ENCODE assay signal across 27 cellular contexts in the genomic region with DNA sequence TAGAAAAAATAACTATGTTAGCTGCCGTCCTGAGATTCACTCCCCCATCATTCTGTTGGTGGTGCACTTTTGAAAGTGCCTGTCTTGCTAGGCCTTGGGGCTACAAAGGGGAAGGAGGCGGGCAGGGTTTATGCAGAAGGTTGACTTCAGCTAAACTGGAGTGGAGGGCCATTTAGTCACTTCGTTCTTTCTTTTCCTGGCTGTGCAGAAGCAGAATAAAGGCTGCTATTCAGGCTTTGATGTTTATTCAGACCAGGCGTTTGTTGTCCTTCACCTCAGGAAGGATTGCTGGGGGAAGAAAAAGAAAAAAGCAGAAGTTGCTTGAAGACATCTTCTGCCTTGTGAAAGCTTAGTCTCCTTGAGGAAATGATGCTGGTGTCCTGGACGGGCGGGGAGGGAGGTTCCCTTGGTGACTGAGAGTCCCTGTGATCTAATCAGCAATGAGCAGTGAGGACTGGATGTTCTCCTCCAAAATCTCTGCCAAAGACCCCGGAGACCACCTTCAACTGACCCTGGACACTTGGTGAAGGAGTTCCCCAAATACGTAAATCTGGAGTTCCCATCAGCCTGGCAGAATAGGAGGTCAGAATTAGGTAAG. TPM values are rescaled to one million over a fixed set of nuclear protein-coding genes. Genes with fewer than 3 reads are reported as not detected.
DNase-seq lines count a peak whose midpoint lies in the region; ATAC-seq and TF ChIP-seq lines count a peak whose summit lies in the region.
"Had no signal": no experiment of that assay in that cellular context is flagged by ENCODE, and none has a peak within 500 bp of the region (broad histone marks: within the 10 kb centered on the region; RNA-seq: fewer than 3 reads in every experiment).

No MANE protein-coding gene starts in this region.

- intact Hi-C loops in dendritic cell treated with granulocyte-macrophage colony-stimulating factor and Interleukin-4, amounts not matched to agents 40 ng/mL and 50 ng/mL, for 4 days (cut with micrococcal nuclease): no loop called here
- intact Hi-C loops in sigmoid colon (cut with DNase I): no loop called here

- no peak for TF ChIP-seq EP300 in sigmoid colon (IDR thresholded peaks at IDR 0.05)

- H3K36me3 Mint-ChIP-seq in dendritic cell treated with granulocyte-macrophage colony-stimulating factor and Interleukin-4, amounts not matched to agents 40 ng/mL and 50 ng/mL, for 4 days (ENCODE audit: low read depth): no peaks in the 10 kb centered on the region
- no peaks in the 10 kb centered on the region for H3K36me3 Mint-ChIP-seq in activated T-cell treated with anti-CD3 and anti-CD28 coated beads, Interleukin-2, amount 50 U/mL, for 24 hours (ENCODE audit: low read depth)
- H3K36me3 Mint-ChIP-seq in CD8-positive, alpha-beta memory T cell: peaks cover 0 to 2% (median 0%) of the 10 kb centered on the region in 3 donors

- no peak overlapping the region for H3K27ac ChIP-seq in sigmoid colon
- H3K27ac ChIP-seq in CD8-positive, alpha-beta memory T cell (ENCODE audit: low read depth, low read length): no peak overlapping the region
- H3K27ac ChIP-seq: 22Rv1, SJCRH30, tibial nerve had no signal

- no peak for TF ChIP-seq CTCF in NB4 (IDR thresholded peaks at IDR 0.05; ENCODE audit: low read depth, low read length)
- TF ChIP-seq CTCF in sigmoid colon (IDR thresholded peaks at IDR 0.05): no peak

- ATAC-seq in GM21723 (IDR thresholded peaks at IDR 0.05; ENCODE audit: unreplicated experiment): no peak
- ATAC-seq: activated naive CD4-positive, alpha-beta T cell treated with anti-CD3 and anti-CD28 coated beads, Interleukin-2, amount 50 U/mL, for 72 hours; HCT116; T-helper 17 cell had no signal

- WGBS in sigmoid colon, 2 donors: 60 to 63% methylated on average over 8 of the region's 8 CpGs

- H3K4me3 Mint-ChIP-seq in dendritic cell treated with granulocyte-macrophage colony-stimulating factor and Interleukin-4, amounts not matched to agents 40 ng/mL and 50 ng/mL, for 4 days: no peak overlapping the region
- no peak overlapping the region for H3K4me3 Mint-ChIP-seq in activated T-cell treated with anti-CD3 and anti-CD28 coated beads, Interleukin-2, amount 50 U/mL, for 24 hours
- no peak overlapping the region for H3K4me3 Mint-ChIP-seq in CD8-positive, alpha-beta memory T cell
- H3K4me3 Mint-ChIP-seq: central memory CD8-positive, alpha-beta T cell; T-helper 17 cell had no signal

- H3K36me3 ChIP-seq in sigmoid colon: no peaks in the 10 kb centered on the region
- H3K36me3 ChIP-seq in CD8-positive, alpha-beta memory T cell (ENCODE audit: insufficient read depth, low read length): no peaks in the 10 kb centered on the region
- H3K36me3 ChIP-seq: SJCRH30, stomach, tibial nerve had no signal

- H3K9me3 Mint-ChIP-seq in dendritic cell treated with granulocyte-macrophage colony-stimulating factor and Interleukin-4, amounts not matched to agents 40 ng/mL and 50 ng/mL, for 4 days: no peaks in the 10 kb centered on the region
- no peaks in the 10 kb centered on the region for H3K9me3 Mint-ChIP-seq in activated T-cell treated with anti-CD3 and anti-CD28 coated beads, Interleukin-2, amount 50 U/mL, for 24 hours
- no peaks in the 10 kb centered on the region for H3K9me3 Mint-ChIP-seq in CD8-positive, alpha-beta memory T cell
- H3K9me3 Mint-ChIP-seq: activated naive CD4-positive, alpha-beta T cell treated with anti-CD3 and anti-CD28 coated beads, Interleukin-2, amount 50 U/mL, for 72 hours; central memory CD8-positive, alpha-beta T cell had no signal

- H3K9me3 ChIP-seq in sigmoid colon: no peaks in the 10 kb centered on the region
- no peaks in the 10 kb centered on the region for H3K9me3 ChIP-seq in CD8-positive, alpha-beta memory T cell (ENCODE audit: low read length)
- H3K9me3 ChIP-seq: SJCRH30, stomach, tibial nerve had no signal

- CTCF ChIA-PET in CD8-positive, alpha-beta memory T cell (lab: Charles Lee): no interaction called here

- DNase-seq in SKM-1 treated with dmso at 0.1 percent for 144 hours (lab: John Stamatoyannopoulos, UW; ENCODE audit: unreplicated experiment): peak; percentile 2
- DNase-seq in SKM-1 (lab: John Stamatoyannopoulos, UW; ENCODE audit: unreplicated experiment): no peak
- peak; percentile 22 for DNase-seq in NB4 (ENCODE audit: low read depth)
- peak; percentile 57 for DNase-seq in sigmoid colon
- no peak for DNase-seq in activated T-cell treated with anti-CD3 and anti-CD28 coated beads, Interleukin-2, amount 50 U/mL, for 24 hours
- DNase-seq in CD8-positive, alpha-beta memory T cell: no peak
- DNase-seq: activated CD4-positive, alpha-beta T cell treated with anti-CD3 and anti-CD28 coated beads for 48 hours; erythroblast; foreskin fibroblast; KG1; NCI-H1048; NCI-H2029; NCI-H345; NCI-H774; occipital lobe; retina; SJCRH30; stomach; T-helper 17 cell had no signal

- H3K4me3 ChIP-seq in NB4 (ENCODE audit: low read depth, low read length) (no peak overlapping the region), sigmoid colon (no peak overlapping the region)
- no peak overlapping the region for H3K4me3 ChIP-seq in CD8-positive, alpha-beta memory T cell (ENCODE audit: low read length)
- H3K4me3 ChIP-seq: SJCRH30, tibial nerve had no signal

- H3K27me3 Mint-ChIP-seq in dendritic cell treated with granulocyte-macrophage colony-stimulating factor and Interleukin-4, amounts not matched to agents 40 ng/mL and 50 ng/mL, for 4 days: peaks cover 9% of the 10 kb centered on the region
- peaks cover 40% of the 10 kb centered on the region for H3K27me3 Mint-ChIP-seq in activated T-cell treated with anti-CD3 and anti-CD28 coated beads, Interleukin-2, amount 50 U/mL, for 24 hours
- peaks cover 19 to 31% of the 10 kb centered on the region in 2 donors for H3K27me3 Mint-ChIP-seq in CD8-positive, alpha-beta memory T cell

- POLR2A ChIA-PET in CD8-positive, alpha-beta memory T cell (lab: Charles Lee): no interaction called here

- peaks cover 0 to 5% (median 4%) of the 10 kb centered on the region in 4 donors for H3K4me1 ChIP-seq in sigmoid colon
- H3K4me1 ChIP-seq in CD8-positive, alpha-beta memory T cell (ENCODE audit: insufficient read depth, low read length): no peaks in the 10 kb centered on the region
- H3K4me1 ChIP-seq: SJCRH30, tibial nerve had no signal

- H3K27ac Mint-ChIP-seq in dendritic cell treated with granulocyte-macrophage colony-stimulating factor and Interleukin-4, amounts not matched to agents 40 ng/mL and 50 ng/mL, for 4 days: peak overlapping the region; percentile 77
- no peak overlapping the region for H3K27ac Mint-ChIP-seq in activated T-cell treated with anti-CD3 and anti-CD28 coated beads, Interleukin-2, amount 50 U/mL, for 24 hours
- H3K27ac Mint-ChIP-seq in CD8-positive, alpha-beta memory T cell: no peak overlapping the region
- H3K27ac Mint-ChIP-seq: activated naive CD4-positive, alpha-beta T cell treated with anti-CD3 and anti-CD28 coated beads, Interleukin-2, amount 50 U/mL, for 72 hours; T-helper 17 cell had no signal

- H3K27me3 ChIP-seq in sigmoid colon: peaks cover 0 to 28% (median 18%) of the 10 kb centered on the region in 3 donors
- no peaks in the 10 kb centered on the region for H3K27me3 ChIP-seq in CD8-positive, alpha-beta memory T cell (ENCODE audit: insufficient read depth, low read length, poor library complexity, severe bottlenecking)
- H3K27me3 ChIP-seq: SJCRH30 had no signal

- peaks cover 33% of the 10 kb centered on the region for H3K4me1 Mint-ChIP-seq in dendritic cell treated with granulocyte-macrophage colony-stimulating factor and Interleukin-4, amounts not matched to agents 40 ng/mL and 50 ng/mL, for 4 days (ENCODE audit: low read depth)
- peaks cover 1% of the 10 kb centered on the region for H3K4me1 Mint-ChIP-seq in activated T-cell treated with anti-CD3 and anti-CD28 coated beads, Interleukin-2, amount 50 U/mL, for 24 hours (ENCODE audit: low read depth)
- peaks cover 0 to 4% (median 2%) of the 10 kb centered on the region in 3 donors for H3K4me1 Mint-ChIP-seq in CD8-positive, alpha-beta memory T cell
- H3K4me1 Mint-ChIP-seq: central memory CD8-positive, alpha-beta T cell had no signal

- no peak for TF ChIP-seq POLR2A in NB4 (IDR thresholded peaks at IDR 0.05; ENCODE audit: extremely low read depth, insufficient read length)
- no peak for TF ChIP-seq POLR2A in sigmoid colon (IDR thresholded peaks at IDR 0.05)

RNA-seq across cellular contexts. Expression of a gene that starts 4.0 kb away (rescaled TPM):
- under 1 TPM; 0.28 to 0.95 (median 0.43) TPM for total RNA-seq in sigmoid colon
- polyA plus RNA-seq in sigmoid colon: under 1 TPM; 0.23 to 0.60 (median 0.50) TPM
- total RNA-seq in CD8-positive, alpha-beta memory T cell: under 1 TPM; 0.22 to 0.24 TPM
- polyA plus RNA-seq in CD8-positive, alpha-beta memory T cell: 0.24 TPM
- total RNA-seq: HT-29 had no signal

RNA-seq across cellular contexts. Expression of a gene that starts 33.5 kb away (rescaled TPM):
- total RNA-seq in sigmoid colon: 10 to 100 TPM; 19.4 to 42.0 (median 24.2) TPM
- 10 to 100 TPM in 1 of 3 donors, 1 to 10 TPM in 2; 3.6 to 14.0 (median 3.7) TPM for polyA plus RNA-seq in sigmoid colon
- 10 to 100 TPM; 21.0 to 21.7 TPM for total RNA-seq in CD8-positive, alpha-beta memory T cell
- polyA plus RNA-seq in CD8-positive, alpha-beta memory T cell: 16.1 TPM

Comparison
In these comparisons a context has a peak if more than half of its experiments do, and no peak if none do; other contexts are left out.
1. DNase-seq: peak in SKM-1 treated with dmso at 0.1 percent for 144 hours (single experiment), NB4 (single experiment) and sigmoid colon (single experiment); none in SKM-1 (single experiment), activated T-cell treated with anti-CD3 and anti-CD28 coated beads, Interleukin-2, amount 50 U/mL, for 24 hours (single experiment) and CD8-positive, alpha-beta memory T cell (0 of 5).